ENCODE assay signal across 2 cellular contexts in the genomic region with DNA sequence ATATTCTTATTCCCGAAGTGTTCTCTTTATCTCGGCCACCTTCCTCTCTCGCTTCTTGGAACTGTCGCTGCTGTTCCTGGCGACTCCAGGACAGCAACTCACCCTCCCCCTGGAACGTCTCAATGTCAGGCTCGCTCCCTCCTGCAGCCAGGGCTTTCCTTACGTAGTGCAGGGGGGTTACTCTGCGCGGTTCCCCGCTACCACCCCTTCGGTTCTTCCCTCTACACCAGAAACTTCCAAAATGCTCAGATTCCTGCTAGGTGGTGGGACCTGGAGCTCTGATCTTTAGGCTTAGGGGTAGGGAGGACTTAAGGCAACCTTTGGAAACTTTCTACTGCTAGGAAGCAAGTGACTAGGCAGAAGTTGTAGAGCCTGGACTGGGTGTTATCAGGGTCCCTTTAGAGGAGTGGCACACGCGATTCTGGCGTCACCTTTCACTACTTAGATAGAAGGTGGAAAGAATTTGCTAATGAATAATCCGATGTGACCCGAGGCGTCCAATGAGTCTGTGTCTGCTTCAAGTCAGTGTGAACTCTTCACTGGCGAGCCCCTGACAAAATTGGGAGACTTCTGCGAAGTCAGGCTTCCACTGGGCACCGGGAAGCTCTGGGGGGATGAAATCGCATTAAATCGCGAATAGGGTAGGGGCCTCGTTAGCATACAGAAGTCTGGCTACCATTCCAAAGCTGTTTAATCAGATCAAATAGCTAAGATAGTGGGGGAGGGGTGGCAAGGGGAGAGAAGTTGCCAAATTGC.
A peak's percentile ranks its signal among the peaks of the same experiment; 100 is the strongest.
TF ChIP-seq lines count a peak whose summit lies in the region.

No MANE protein-coding gene starts in this region.

TF ChIP-seq in A549, 52 proteins besides CTCF, POLR2A, EP300 and RAD21:
- no peak for TF ChIP-seq ATOH8 (CRISPR knock-in tag; IDR thresholded peaks at IDR 0.05; ENCODE audit: low read depth)
- TF ChIP-seq, protein P1, sequence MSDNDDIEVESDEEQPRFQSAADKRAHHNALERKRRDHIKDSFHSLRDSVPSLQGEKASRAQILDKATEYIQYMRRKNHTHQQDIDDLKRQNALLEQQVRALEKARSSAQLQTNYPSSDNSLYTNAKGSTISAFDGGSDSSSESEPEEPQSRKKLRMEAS (IDR thresholded peaks at IDR 0.05) = 0 out of 2 replicates have a peak, but pooled peaks have one; percentile 0

TF ChIP-seq in HEK293, 187 proteins besides CTCF, POLR2A, EP300 and RAD21 (continues in another document):
- TF ChIP-seq ZNF658 (tag by site-specific recombination; IDR thresholded peaks at IDR 0.05) (no peak), ZNF223 (tag by site-specific recombination; IDR thresholded peaks at IDR 0.05) (no peak), ZNF560 (tag by site-specific recombination; IDR thresholded peaks at IDR 0.05; ENCODE audit: borderline replicate concordance) (no peak), ZBTB6 (tag by site-specific recombination; IDR thresholded peaks at IDR 0.05) (peak; percentile 76), ZNF146 (tag by site-specific recombination; IDR thresholded peaks at IDR 0.05) (no peak), ZNF335 (tag by site-specific recombination; conservative IDR thresholded peaks at IDR 0.05) (peak; percentile 83), ZNF664 (tag by site-specific recombination; IDR thresholded peaks at IDR 0.05) (no peak), ZNF530 (tag by site-specific recombination; IDR thresholded peaks at IDR 0.05; ENCODE audit: low read depth) (no peak), ZNF366 (tag by site-specific recombination; conservative IDR thresholded peaks at IDR 0.05) (0 out of 2 replicates have a peak, but pooled peaks have one; percentile 38), ZNF416 (tag by site-specific recombination; IDR thresholded peaks at IDR 0.05) (no peak), ZNF48 (tag by site-specific recombination; IDR thresholded peaks at IDR 0.05) (no peak), ZNF394 (tag by site-specific recombination; IDR thresholded peaks at IDR 0.05; ENCODE audit: borderline replicate concordance) (no peak), ZNF324 (tag by site-specific recombination; IDR thresholded peaks at IDR 0.05) (no peak), GLI4 (tag by site-specific recombination; IDR thresholded peaks at IDR 0.05) (no peak), ZNF555 (tag by site-specific recombination; conservative IDR thresholded peaks at IDR 0.05) (no peak), ZNF626 (tag by site-specific recombination; IDR thresholded peaks at IDR 0.05) (no peak), ZNF202 (tag by site-specific recombination; IDR thresholded peaks at IDR 0.05; ENCODE audit: borderline replicate concordance) (no peak), ZSCAN5A (tag by site-specific recombination; IDR thresholded peaks at IDR 0.05) (no peak), ZNF549 (tag by site-specific recombination; IDR thresholded peaks at IDR 0.05) (no peak), ZNF670 (tag by site-specific recombination; IDR thresholded peaks at IDR 0.05; ENCODE audit: low read depth) (no peak), ZBTB48 (tag by site-specific recombination; IDR thresholded peaks at IDR 0.05) (peak; percentile 74), ZNF2 (tag by site-specific recombination; IDR thresholded peaks at IDR 0.05) (no peak), GLIS1 (tag by site-specific recombination; IDR thresholded peaks at IDR 0.05) (peak; percentile 39; the same call in 1 of the 2 replicates), ZIC2 (tag by site-specific recombination; IDR thresholded peaks at IDR 0.05) (no peak), ZBTB20 (tag by site-specific recombination; IDR thresholded peaks at IDR 0.05) (peak; percentile 69), SALL2 (tag by site-specific recombination; IDR thresholded peaks at IDR 0.05; ENCODE audit: borderline replicate concordance) (no peak), ZNF280C (tag by site-specific recombination; IDR thresholded peaks at IDR 0.05) (no peak), ZNF600 (tag by site-specific recombination; IDR thresholded peaks at IDR 0.05) (peak; percentile 71), ZNF23 (tag by site-specific recombination; IDR thresholded peaks at IDR 0.05; ENCODE audit: borderline replicate concordance) (no peak), GLI2 (tag by site-specific recombination; IDR thresholded peaks at IDR 0.05; ENCODE audit: borderline replicate concordance, low read depth) (no peak), ZNF341 (tag by site-specific recombination; IDR thresholded peaks at IDR 0.05; ENCODE audit: low read depth) (peak; percentile 99), ZBTB17 (tag by site-specific recombination; IDR thresholded peaks at IDR 0.05) (peak; percentile 89)
- TF ChIP-seq, protein P2, sequence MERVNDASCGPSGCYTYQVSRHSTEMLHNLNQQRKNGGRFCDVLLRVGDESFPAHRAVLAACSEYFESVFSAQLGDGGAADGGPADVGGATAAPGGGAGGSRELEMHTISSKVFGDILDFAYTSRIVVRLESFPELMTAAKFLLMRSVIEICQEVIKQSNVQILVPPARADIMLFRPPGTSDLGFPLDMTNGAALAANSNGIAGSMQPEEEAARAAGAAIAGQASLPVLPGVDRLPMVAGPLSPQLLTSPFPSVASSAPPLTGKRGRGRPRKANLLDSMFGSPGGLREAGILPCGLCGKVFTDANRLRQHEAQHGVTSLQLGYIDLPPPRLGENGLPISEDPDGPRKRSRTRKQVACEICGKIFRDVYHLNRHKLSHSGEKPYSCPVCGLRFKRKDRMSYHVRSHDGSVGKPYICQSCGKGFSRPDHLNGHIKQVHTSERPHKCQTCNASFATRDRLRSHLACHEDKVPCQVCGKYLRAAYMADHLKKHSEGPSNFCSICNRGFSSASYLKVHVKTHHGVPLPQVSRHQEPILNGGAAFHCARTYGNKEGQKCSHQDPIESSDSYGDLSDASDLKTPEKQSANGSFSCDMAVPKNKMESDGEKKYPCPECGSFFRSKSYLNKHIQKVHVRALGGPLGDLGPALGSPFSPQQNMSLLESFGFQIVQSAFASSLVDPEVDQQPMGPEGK (tag by site-specific recombination; IDR thresholded peaks at IDR 0.05) = 0 out of 2 replicates have a peak, but pooled peaks have one; percentile 34
- TF ChIP-seq, protein P3, sequence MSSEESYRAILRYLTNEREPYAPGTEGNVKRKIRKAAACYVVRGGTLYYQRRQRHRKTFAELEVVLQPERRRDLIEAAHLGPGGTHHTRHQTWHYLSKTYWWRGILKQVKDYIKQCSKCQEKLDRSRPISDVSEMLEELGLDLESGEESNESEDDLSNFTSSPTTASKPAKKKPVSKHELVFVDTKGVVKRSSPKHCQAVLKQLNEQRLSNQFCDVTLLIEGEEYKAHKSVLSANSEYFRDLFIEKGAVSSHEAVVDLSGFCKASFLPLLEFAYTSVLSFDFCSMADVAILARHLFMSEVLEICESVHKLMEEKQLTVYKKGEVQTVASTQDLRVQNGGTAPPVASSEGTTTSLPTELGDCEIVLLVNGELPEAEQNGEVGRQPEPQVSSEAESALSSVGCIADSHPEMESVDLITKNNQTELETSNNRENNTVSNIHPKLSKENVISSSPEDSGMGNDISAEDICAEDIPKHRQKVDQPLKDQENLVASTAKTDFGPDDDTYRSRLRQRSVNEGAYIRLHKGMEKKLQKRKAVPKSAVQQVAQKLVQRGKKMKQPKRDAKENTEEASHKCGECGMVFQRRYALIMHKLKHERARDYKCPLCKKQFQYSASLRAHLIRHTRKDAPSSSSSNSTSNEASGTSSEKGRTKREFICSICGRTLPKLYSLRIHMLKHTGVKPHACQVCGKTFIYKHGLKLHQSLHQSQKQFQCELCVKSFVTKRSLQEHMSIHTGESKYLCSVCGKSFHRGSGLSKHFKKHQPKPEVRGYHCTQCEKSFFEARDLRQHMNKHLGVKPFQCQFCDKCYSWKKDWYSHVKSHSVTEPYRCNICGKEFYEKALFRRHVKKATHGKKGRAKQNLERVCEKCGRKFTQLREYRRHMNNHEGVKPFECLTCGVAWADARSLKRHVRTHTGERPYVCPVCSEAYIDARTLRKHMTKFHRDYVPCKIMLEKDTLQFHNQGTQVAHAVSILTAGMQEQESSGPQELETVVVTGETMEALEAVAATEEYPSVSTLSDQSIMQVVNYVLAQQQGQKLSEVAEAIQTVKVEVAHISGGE (tag by site-specific recombination; conservative IDR thresholded peaks at IDR 0.05; ENCODE audit: low read depth) = peak; percentile 27; the same call in 1 of the 2 replicates
- TF ChIP-seq, protein P4, sequence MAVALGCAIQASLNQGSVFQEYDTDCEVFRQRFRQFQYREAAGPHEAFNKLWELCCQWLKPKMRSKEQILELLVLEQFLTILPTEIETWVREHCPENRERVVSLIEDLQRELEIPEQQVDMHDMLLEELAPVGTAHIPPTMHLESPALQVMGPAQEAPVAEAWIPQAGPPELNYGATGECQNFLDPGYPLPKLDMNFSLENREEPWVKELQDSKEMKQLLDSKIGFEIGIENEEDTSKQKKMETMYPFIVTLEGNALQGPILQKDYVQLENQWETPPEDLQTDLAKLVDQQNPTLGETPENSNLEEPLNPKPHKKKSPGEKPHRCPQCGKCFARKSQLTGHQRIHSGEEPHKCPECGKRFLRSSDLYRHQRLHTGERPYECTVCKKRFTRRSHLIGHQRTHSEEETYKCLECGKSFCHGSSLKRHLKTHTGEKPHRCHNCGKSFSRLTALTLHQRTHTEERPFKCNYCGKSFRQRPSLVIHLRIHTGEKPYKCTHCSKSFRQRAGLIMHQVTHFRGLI (tag by site-specific recombination; IDR thresholded peaks at IDR 0.05) = no peak
- TF ChIP-seq, protein P5, sequence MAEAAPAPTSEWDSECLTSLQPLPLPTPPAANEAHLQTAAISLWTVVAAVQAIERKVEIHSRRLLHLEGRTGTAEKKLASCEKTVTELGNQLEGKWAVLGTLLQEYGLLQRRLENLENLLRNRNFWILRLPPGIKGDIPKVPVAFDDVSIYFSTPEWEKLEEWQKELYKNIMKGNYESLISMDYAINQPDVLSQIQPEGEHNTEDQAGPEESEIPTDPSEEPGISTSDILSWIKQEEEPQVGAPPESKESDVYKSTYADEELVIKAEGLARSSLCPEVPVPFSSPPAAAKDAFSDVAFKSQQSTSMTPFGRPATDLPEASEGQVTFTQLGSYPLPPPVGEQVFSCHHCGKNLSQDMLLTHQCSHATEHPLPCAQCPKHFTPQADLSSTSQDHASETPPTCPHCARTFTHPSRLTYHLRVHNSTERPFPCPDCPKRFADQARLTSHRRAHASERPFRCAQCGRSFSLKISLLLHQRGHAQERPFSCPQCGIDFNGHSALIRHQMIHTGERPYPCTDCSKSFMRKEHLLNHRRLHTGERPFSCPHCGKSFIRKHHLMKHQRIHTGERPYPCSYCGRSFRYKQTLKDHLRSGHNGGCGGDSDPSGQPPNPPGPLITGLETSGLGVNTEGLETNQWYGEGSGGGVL (tag by site-specific recombination; IDR thresholded peaks at IDR 0.05) = peak; percentile 73
- TF ChIP-seq, protein P6, sequence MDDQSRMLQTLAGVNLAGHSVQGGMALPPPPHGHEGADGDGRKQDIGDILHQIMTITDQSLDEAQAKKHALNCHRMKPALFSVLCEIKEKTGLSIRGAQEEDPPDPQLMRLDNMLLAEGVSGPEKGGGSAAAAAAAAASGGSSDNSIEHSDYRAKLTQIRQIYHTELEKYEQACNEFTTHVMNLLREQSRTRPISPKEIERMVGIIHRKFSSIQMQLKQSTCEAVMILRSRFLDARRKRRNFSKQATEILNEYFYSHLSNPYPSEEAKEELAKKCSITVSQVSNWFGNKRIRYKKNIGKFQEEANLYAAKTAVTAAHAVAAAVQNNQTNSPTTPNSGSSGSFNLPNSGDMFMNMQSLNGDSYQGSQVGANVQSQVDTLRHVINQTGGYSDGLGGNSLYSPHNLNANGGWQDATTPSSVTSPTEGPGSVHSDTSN (CRISPR knock-in tag; IDR thresholded peaks at IDR 0.05) = no peak
- TF ChIP-seq, protein P7, sequence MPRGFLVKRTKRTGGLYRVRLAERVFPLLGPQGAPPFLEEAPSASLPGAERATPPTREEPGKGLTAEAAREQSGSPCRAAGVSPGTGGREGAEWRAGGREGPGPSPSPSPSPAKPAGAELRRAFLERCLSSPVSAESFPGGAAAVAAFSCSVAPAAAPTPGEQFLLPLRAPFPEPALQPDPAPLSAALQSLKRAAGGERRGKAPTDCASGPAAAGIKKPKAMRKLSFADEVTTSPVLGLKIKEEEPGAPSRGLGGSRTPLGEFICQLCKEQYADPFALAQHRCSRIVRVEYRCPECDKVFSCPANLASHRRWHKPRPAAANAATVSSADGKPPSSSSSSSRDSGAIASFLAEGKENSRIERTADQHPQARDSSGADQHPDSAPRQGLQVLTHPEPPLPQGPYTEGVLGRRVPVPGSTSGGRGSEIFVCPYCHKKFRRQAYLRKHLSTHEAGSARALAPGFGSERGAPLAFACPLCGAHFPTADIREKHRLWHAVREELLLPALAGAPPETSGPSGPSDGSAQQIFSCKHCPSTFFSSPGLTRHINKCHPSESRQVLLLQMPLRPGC (tag by site-specific recombination; IDR thresholded peaks at IDR 0.05) = no peak; the same call in 1 of the 2 replicates
